ENCODE assay signal across 22 cellular contexts in the genomic region with DNA sequence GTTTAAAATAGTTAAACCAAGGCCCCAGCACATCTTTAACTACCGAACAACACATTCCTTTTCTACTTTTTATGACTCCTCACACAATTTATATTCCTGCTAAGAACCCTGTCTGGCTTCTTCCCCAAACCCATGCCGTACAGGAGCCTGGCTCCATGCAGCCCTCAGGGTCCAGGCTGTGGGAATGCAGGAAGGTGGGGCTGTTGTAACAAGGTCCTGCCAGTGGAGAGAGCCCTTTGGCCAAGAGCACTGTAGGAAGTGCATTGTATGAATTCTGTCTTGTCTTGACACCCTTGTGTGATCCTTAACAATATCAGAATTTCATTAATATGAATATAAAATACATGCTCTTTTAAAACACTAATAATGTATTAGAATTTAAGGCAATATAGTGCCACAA.
DNase-seq lines count a peak whose midpoint lies in the region; ATAC-seq, FAIRE-seq and TF ChIP-seq lines count a peak whose summit lies in the region.
"Had no signal": no experiment of that assay in that cellular context is flagged by ENCODE, and none has a peak within 500 bp of the region (broad histone marks: within the 10 kb centered on the region; RNA-seq: fewer than 3 reads in every experiment).

No MANE protein-coding gene starts in this region.

- no peak overlapping the region for H3K4me3 ChIP-seq in K562
- H3K4me3 ChIP-seq: BLaER1 treated with 17β-estradiol and CSF1 and Interleukin-3, amounts not matched to agents 10 nM and 100 nM; HAP-1; SK-N-MC; skin epidermis had no signal

- no peaks in the 10 kb centered on the region for H3K36me3 ChIP-seq in K562 (ENCODE audit: control insufficient read depth, insufficient read depth, low read length)
- H3K36me3 ChIP-seq: BLaER1 treated with 17β-estradiol and CSF1 and Interleukin-3, amounts not matched to agents 10 nM and 100 nM; HAP-1 had no signal

- H3K9me3 ChIP-seq in K562 (replicated peaks; ENCODE audit: control insufficient read depth, insufficient read depth, low read depth, low read length): no peaks in the 10 kb centered on the region
- H3K9me3 ChIP-seq: BLaER1 treated with 17β-estradiol and CSF1 and Interleukin-3, amounts not matched to agents 10 nM and 100 nM; HAP-1 had no signal

- no peak for TF ChIP-seq POLR2A in K562 (conservative IDR thresholded peaks at IDR 0.05)

- no peaks in the 10 kb centered on the region for H3K27me3 Mint-ChIP-seq in mesothelial cell of epicardium (ENCODE audit: low read depth)
- no peaks in the 10 kb centered on the region for H3K27me3 Mint-ChIP-seq in stimulated activated naive CD8-positive, alpha-beta T cell treated with anti-CD3 and anti-CD28 coated beads, Interleukin-15, amount 100 ng/mL, for 72 hours
- H3K27me3 Mint-ChIP-seq: IgD-negative memory B cell, memory B cell had no signal

- peak; percentile 28 to 51 (median 50); a peak in 5 of 6 replicates for TF ChIP-seq CTCF in K562 (IDR thresholded peaks at IDR 0.05 in 2 of 3, conservative IDR thresholded peaks at IDR 0.05 in 1 of 3; ENCODE audit: insufficient read depth in 2 of 3, low read depth in 1 of 3, low read length in 3 of 3)
- no peak for TF ChIP-seq CTCF in mesothelial cell of epicardium (IDR thresholded peaks at IDR 0.05; ENCODE audit: unreplicated experiment)

- H2AFZ ChIP-seq in K562 (ENCODE audit: low read depth, low read length): peak overlapping the region; percentile 52

- H3K9ac ChIP-seq in K562 (ENCODE audit: insufficient read depth in 1 of 2, low read depth in 2 of 2, low read length in 2 of 2): no peak overlapping the region
- H3K9ac ChIP-seq: BLaER1 treated with 17β-estradiol and CSF1 and Interleukin-3, amounts not matched to agents 10 nM and 100 nM had no signal

- H3K27ac ChIP-seq in K562 (ENCODE audit: extremely low read depth, low read depth, low read length): no peak overlapping the region
- H3K27ac ChIP-seq: BLaER1 treated with 17β-estradiol and CSF1 and Interleukin-3, amounts not matched to agents 10 nM and 100 nM; SK-N-MC; skin epidermis had no signal

- TF ChIP-seq RAD21 in Ishikawa (IDR thresholded peaks at IDR 0.05; ENCODE audit: low read depth) (peak; percentile 29; the same call in 1 of the 2 replicates), K562 (CRISPR knock-in tag; conservative IDR thresholded peaks at IDR 0.05 in 1 of 2, IDR thresholded peaks at IDR 0.05 in 1 of 2) (peak; percentile 43 to 58)

- CTCF ChIA-PET in K562 (lab: Yijun Ruan, JAX; ENCODE audit: low intra/inter-chr PET ratio): no interaction called here

- H3K27me3 ChIP-seq in K562 (ENCODE audit: control insufficient read depth in 2 of 2, insufficient read depth in 2 of 2, low read length in 2 of 2): no peaks in the 10 kb centered on the region
- H3K27me3 ChIP-seq: BLaER1 treated with 17β-estradiol and CSF1 and Interleukin-3, amounts not matched to agents 10 nM and 100 nM had no signal

- H3K4me2 ChIP-seq in K562 (ENCODE audit: insufficient read depth, low read length): no peak overlapping the region
- H3K4me2 ChIP-seq: BLaER1 treated with 17β-estradiol and CSF1 and Interleukin-3, amounts not matched to agents 10 nM and 100 nM had no signal

- peak; percentile 66 for FAIRE-seq in K562 (lab: Jason Lieb, UNC)
- FAIRE-seq: keratinocyte had no signal

- in situ Hi-C loops in K562 (cut with MboI): no loop called here

- intact Hi-C loops in K562 (cut with micrococcal nuclease): loop anchor here (1.0 kb wide), 1 partner anchor 28 kb away; no protein-coding TSS in a partner anchor

- peaks cover 6% of the 10 kb centered on the region for H3K9me3 Mint-ChIP-seq in mesothelial cell of epicardium
- H3K9me3 Mint-ChIP-seq in stimulated activated naive CD8-positive, alpha-beta T cell treated with anti-CD3 and anti-CD28 coated beads, Interleukin-15, amount 100 ng/mL, for 72 hours: peaks cover 0 to 7% of the 10 kb centered on the region in 2 donors
- H3K9me3 Mint-ChIP-seq: memory B cell had no signal

- no peak overlapping the region for H3K4me3 Mint-ChIP-seq in mesothelial cell of epicardium
- H3K4me3 Mint-ChIP-seq in stimulated activated naive CD8-positive, alpha-beta T cell treated with anti-CD3 and anti-CD28 coated beads, Interleukin-15, amount 100 ng/mL, for 72 hours: no peak overlapping the region
- H3K4me3 Mint-ChIP-seq: IgD-negative memory B cell; memory B cell; naive thymus-derived CD8-positive, alpha-beta T cell had no signal

- BruUV-seq in K562 (replicated peaks; lab: Mats Ljungman, UMichigan): no TSS peak

- no peaks in the 10 kb centered on the region for H3K36me3 Mint-ChIP-seq in mesothelial cell of epicardium
- H3K36me3 Mint-ChIP-seq: memory B cell; naive thymus-derived CD8-positive, alpha-beta T cell had no signal

- TF ChIP-seq EP300 in Ishikawa (IDR thresholded peaks at IDR 0.05; ENCODE audit: borderline replicate concordance): no peak
- no peak for TF ChIP-seq EP300 in K562 (IDR thresholded peaks at IDR 0.05; ENCODE audit: low read length)

- POLR2A ChIA-PET in K562 (lab: Yijun Ruan, JAX): interaction anchor here (1.0 to 1.5 kb wide), 2 partner anchors 11 to 19 kb away, joined by 3 to 4 read pairs; no protein-coding TSS in a partner anchor

- peaks cover 6% of the 10 kb centered on the region for H3K4me1 Mint-ChIP-seq in mesothelial cell of epicardium
- no peaks in the 10 kb centered on the region for H3K4me1 Mint-ChIP-seq in stimulated activated naive CD8-positive, alpha-beta T cell treated with anti-CD3 and anti-CD28 coated beads, Interleukin-15, amount 100 ng/mL, for 72 hours
- H3K4me1 Mint-ChIP-seq: IgD-negative memory B cell; memory B cell; naive thymus-derived CD8-positive, alpha-beta T cell had no signal

- no peaks in the 10 kb centered on the region for H3K9me1 ChIP-seq in K562 (ENCODE audit: control insufficient read depth, insufficient read depth, low read length)

- no peaks in the 10 kb centered on the region; a peak in 2 of 5 replicates for H3K4me1 ChIP-seq in K562 (replicated peaks in 1 of 2; ENCODE audit: control insufficient read depth in 2 of 2, insufficient read depth in 2 of 2, low read length in 2 of 2)
- H3K4me1 ChIP-seq: BLaER1 treated with 17β-estradiol and CSF1 and Interleukin-3, amounts not matched to agents 10 nM and 100 nM; HAP-1 had no signal

- no peaks in the 10 kb centered on the region for H3K79me2 ChIP-seq in K562 (ENCODE audit: control insufficient read depth, insufficient read depth, low read length)

- peak; percentile 39 for DNase-seq in Daoy (ENCODE audit: low read depth)
- peak in 3 of 4 experiments; percentile 8 to 51 (median 12) for DNase-seq in K562 (ENCODE audit: extremely low read depth in 1 of 4, low spot score in 3 of 4)
- no peak for DNase-seq in mesothelial cell of epicardium (ENCODE audit: low spot score in 2 of 2, unreplicated experiment in 2 of 2)
- DNase-seq in stimulated activated naive CD8-positive, alpha-beta T cell treated with anti-CD3 and anti-CD28 coated beads, Interleukin-15, amount 100 ng/mL, for 72 hours: no peak
- DNase-seq: activated CD4-positive, alpha-beta T cell treated with anti-CD3 and anti-CD28 coated beads for 1 hour; effector CD8-positive, alpha-beta T cell; naive thymus-derived CD8-positive, alpha-beta T cell; NCI-H1048; NCI-H2081 treated with DMSO at 0.1 percent for 48 hours; NCI-H748 treated with DMSO at 0.1 percent for 48 hours; stimulated activated CD4-positive, alpha-beta T cell treated with anti-CD3 and anti-CD28 coated beads, Interleukin-2, amount 100 ng/mL, for 48 hours had no signal

- peak overlapping the region; percentile 15 for H3K27ac Mint-ChIP-seq in mesothelial cell of epicardium
- H3K27ac Mint-ChIP-seq in stimulated activated naive CD8-positive, alpha-beta T cell treated with anti-CD3 and anti-CD28 coated beads, Interleukin-15, amount 100 ng/mL, for 72 hours: no peak overlapping the region
- H3K27ac Mint-ChIP-seq: IgD-negative memory B cell; memory B cell; naive thymus-derived CD8-positive, alpha-beta T cell had no signal

- no peaks in the 10 kb centered on the region for H4K20me1 ChIP-seq in K562 (replicated peaks; ENCODE audit: control insufficient read depth, insufficient read depth, low read length)
- H4K20me1 ChIP-seq: BLaER1 treated with 17β-estradiol and CSF1 and Interleukin-3, amounts not matched to agents 10 nM and 100 nM had no signal

- ATAC-seq in K562 (peak; percentile 97), HG03460 (IDR thresholded peaks at IDR 0.05; ENCODE audit: unreplicated experiment) (no peak), GM21825 (IDR thresholded peaks at IDR 0.05; ENCODE audit: unreplicated experiment) (no peak)
- no peak for ATAC-seq in stimulated activated naive CD8-positive, alpha-beta T cell treated with anti-CD3 and anti-CD28 coated beads, Interleukin-15, amount 100 ng/mL, for 72 hours
- ATAC-seq: naive thymus-derived CD8-positive, alpha-beta T cell; Panc1 had no signal

- WGBS in K562 (ENCODE audit: insufficient coverage, low coverage, missing lambda C conversion rate): 0% methylated on average over 2 of the region's 2 CpGs

TF ChIP-seq in Ishikawa, 13 proteins besides CTCF, POLR2A, EP300 and RAD21 (continues in another document):
- no peak for TF ChIP-seq TAF1 (IDR thresholded peaks at IDR 0.05; ENCODE audit: low read depth)
- TF ChIP-seq EGR1 (IDR thresholded peaks at IDR 0.05): no peak
- TF ChIP-seq TCF12 (IDR thresholded peaks at IDR 0.05; ENCODE audit: low read depth): no peak
- TF ChIP-seq FOXM1 (IDR thresholded peaks at IDR 0.05; ENCODE audit: borderline replicate concordance, low read depth): no peak
- TF ChIP-seq ZBTB7A (IDR thresholded peaks at IDR 0.05; ENCODE audit: low read depth): no peak
- TF ChIP-seq YY1 (IDR thresholded peaks at IDR 0.05; ENCODE audit: low read depth): no peak
- TF ChIP-seq NFIC (IDR thresholded peaks at IDR 0.05): no peak
- no peak for TF ChIP-seq TEAD4 (IDR thresholded peaks at IDR 0.05)
- TF ChIP-seq CEBPB (IDR thresholded peaks at IDR 0.05): no peak

TF ChIP-seq in K562, 482 proteins besides CTCF, POLR2A, EP300 and RAD21:
- TF ChIP-seq SMC3 (conservative IDR thresholded peaks at IDR 0.05; ENCODE audit: insufficient read depth, low read depth, low read length) (0 out of 2 replicates have a peak, but pooled peaks have one; percentile 14), ETV6 (IDR thresholded peaks at IDR 0.05; ENCODE audit: borderline replicate concordance in 1 of 2, low read depth in 2 of 2, low read length in 1 of 2) (no peak), ETV6 (CRISPR knock-in tag; IDR thresholded peaks at IDR 0.05; ENCODE audit: borderline replicate concordance) (no peak), ZFP1 (CRISPR knock-in tag; IDR thresholded peaks at IDR 0.05) (no peak)

Comparison
In these comparisons a context has a peak if more than half of its experiments do, and no peak if none do; other contexts are left out.
1. DNase-seq: peak in Daoy (single experiment) and K562 (3 of 4); none in mesothelial cell of epicardium (0 of 2) and stimulated activated naive CD8-positive, alpha-beta T cell treated with anti-CD3 and anti-CD28 coated beads, Interleukin-15, amount 100 ng/mL, for 72 hours (0 of 2).